Comparison of ENCODE assay signal across 11 cellular contexts in genomic region chr17:19175410-19175809, GRCh38. TPM values are rescaled to one million over a fixed set of nuclear protein-coding genes. Genes with fewer than 3 reads are reported as not detected.
DNase-seq lines count a peak whose midpoint lies in the region; ATAC-seq and TF ChIP-seq lines count a peak whose summit lies in the region.
"Not testable (repeated sequence)": the region's sequence is repeated elsewhere in the genome, so short reads cannot be mapped to it uniquely, and the experiment has no call there.
"Had no signal": no experiment of that assay in that cellular context is flagged by ENCODE, and none has a peak within 500 bp of the region (broad histone marks: within the 10 kb centered on the region; RNA-seq: fewer than 3 reads in every experiment).

No MANE protein-coding gene starts in this region.

- H3K36me3 ChIP-seq in gastroesophageal sphincter; mucosa of descending colon (ENCODE audit: low read depth); upper lobe of left lung: not testable (repeated sequence)

- H3K9me3 Mint-ChIP-seq in activated CD8-positive, alpha-beta T cell treated with anti-CD3 and anti-CD28 coated beads for 36 hours, result not testable (repeated sequence)

- intact Hi-C loops in activated CD8-positive, alpha-beta T cell treated with anti-CD3 and anti-CD28 coated beads for 36 hours (cut with micrococcal nuclease); mucosa of descending colon (cut with DNase I, micrococcal nuclease): not testable (repeated sequence)

- H3K4me3 Mint-ChIP-seq in activated CD8-positive, alpha-beta T cell treated with anti-CD3 and anti-CD28 coated beads for 36 hours, result not testable (repeated sequence)

- H3K27me3 Mint-ChIP-seq in activated CD8-positive, alpha-beta T cell treated with anti-CD3 and anti-CD28 coated beads for 36 hours, result not testable (repeated sequence)

- not testable (repeated sequence) for H3K9me3 ChIP-seq in gastroesophageal sphincter, mucosa of descending colon, upper lobe of left lung

- H3K4me1 Mint-ChIP-seq in activated CD8-positive, alpha-beta T cell treated with anti-CD3 and anti-CD28 coated beads for 36 hours (ENCODE audit: low read depth), result not testable (repeated sequence)

- POLR2A ChIA-PET in activated CD8-positive, alpha-beta T cell treated with anti-CD3 and anti-CD28 coated beads for 36 hours (lab: Charles Lee), result not testable (repeated sequence)

- not testable (repeated sequence) for TF ChIP-seq POLR2A in gastroesophageal sphincter (IDR thresholded peaks at IDR 0.05); upper lobe of left lung (IDR thresholded peaks at IDR 0.05)

- DNase-seq in activated CD8-positive, alpha-beta T cell treated with anti-CD3 and anti-CD28 coated beads for 36 hours; mucosa of descending colon; upper lobe of left lung: not testable (repeated sequence)

- peak; percentile 83 for ATAC-seq in GM18498 (IDR thresholded peaks at IDR 0.05; ENCODE audit: unreplicated experiment)
- peak; percentile 71 for ATAC-seq in GM19395 (IDR thresholded peaks at IDR 0.05; ENCODE audit: unreplicated experiment)
- ATAC-seq in HG02623 (IDR thresholded peaks at IDR 0.05; ENCODE audit: unreplicated experiment), result peak; percentile 70
- ATAC-seq in HG03378 (IDR thresholded peaks at IDR 0.05; ENCODE audit: unreplicated experiment), result peak; percentile 60
- peak; percentile 99 for ATAC-seq in activated CD8-positive, alpha-beta T cell treated with anti-CD3 and anti-CD28 coated beads for 36 hours
- ATAC-seq in gastroesophageal sphincter, result peak; percentile 91
- ATAC-seq in mucosa of descending colon, result peak; percentile 97
- peak; percentile 94 to 98 for ATAC-seq in upper lobe of left lung (ENCODE audit: low FRiP score in 2 of 2)

- not testable (repeated sequence) for H3K27me3 ChIP-seq in gastroesophageal sphincter, upper lobe of left lung

- H3K27ac Mint-ChIP-seq in activated CD8-positive, alpha-beta T cell treated with anti-CD3 and anti-CD28 coated beads for 36 hours, result not testable (repeated sequence)

- WGBS in gastroesophageal sphincter (ENCODE audit: low coverage in 1 of 2), 2 donors, result no CpG with 5 or more reads among the region's 20 CpGs
- WGBS in upper lobe of left lung, 2 donors, result no CpG with 5 or more reads among the region's 20 CpGs

- not testable (repeated sequence) for TF ChIP-seq CTCF in activated CD8-positive, alpha-beta T cell treated with anti-CD3 and anti-CD28 coated beads for 36 hours (IDR thresholded peaks at IDR 0.05); gastroesophageal sphincter (IDR thresholded peaks at IDR 0.05); mucosa of descending colon (IDR thresholded peaks at IDR 0.05); upper lobe of left lung (IDR thresholded peaks at IDR 0.05)

- H3K4me1 ChIP-seq in gastroesophageal sphincter; mucosa of descending colon (ENCODE audit: low read depth); upper lobe of left lung: not testable (repeated sequence)

- CTCF ChIA-PET in activated CD8-positive, alpha-beta T cell treated with anti-CD3 and anti-CD28 coated beads for 36 hours (lab: Charles Lee), result not testable (repeated sequence)

- H3K4me3 ChIP-seq in gastroesophageal sphincter, mucosa of descending colon, upper lobe of left lung: not testable (repeated sequence)

- not testable (repeated sequence) for H3K27ac ChIP-seq in gastroesophageal sphincter, upper lobe of left lung

- H3K36me3 Mint-ChIP-seq in activated CD8-positive, alpha-beta T cell treated with anti-CD3 and anti-CD28 coated beads for 36 hours (ENCODE audit: low read depth), result not testable (repeated sequence)

- TF ChIP-seq EP300 in gastroesophageal sphincter (IDR thresholded peaks at IDR 0.05); upper lobe of left lung (IDR thresholded peaks at IDR 0.05): not testable (repeated sequence)

RNA-seq across cellular contexts. Expression of gene GRAPL, which starts 48.0 kb away (rescaled TPM):
- 1 to 10 TPM; 5.1 to 6.5 TPM for total RNA-seq in activated CD8-positive, alpha-beta T cell treated with anti-CD3 and anti-CD28 coated beads for 36 hours
- total RNA-seq in gastroesophageal sphincter (1 to 10 TPM in 2 of 4 donors, not detected in 2; 2.2 to 6.9 TPM), mucosa of descending colon (1 to 10 TPM; 2.0 to 4.4 (median 2.2) TPM), upper lobe of left lung (10 to 100 TPM in 1 of 6 donors, 1 to 10 TPM in 5; 2.3 to 17.2 (median 5.0) TPM)
- total RNA-seq: MCF 10A, progenitor cell of endocrine pancreas, RPMI7951 had no signal
